In the genomic region with DNA sequence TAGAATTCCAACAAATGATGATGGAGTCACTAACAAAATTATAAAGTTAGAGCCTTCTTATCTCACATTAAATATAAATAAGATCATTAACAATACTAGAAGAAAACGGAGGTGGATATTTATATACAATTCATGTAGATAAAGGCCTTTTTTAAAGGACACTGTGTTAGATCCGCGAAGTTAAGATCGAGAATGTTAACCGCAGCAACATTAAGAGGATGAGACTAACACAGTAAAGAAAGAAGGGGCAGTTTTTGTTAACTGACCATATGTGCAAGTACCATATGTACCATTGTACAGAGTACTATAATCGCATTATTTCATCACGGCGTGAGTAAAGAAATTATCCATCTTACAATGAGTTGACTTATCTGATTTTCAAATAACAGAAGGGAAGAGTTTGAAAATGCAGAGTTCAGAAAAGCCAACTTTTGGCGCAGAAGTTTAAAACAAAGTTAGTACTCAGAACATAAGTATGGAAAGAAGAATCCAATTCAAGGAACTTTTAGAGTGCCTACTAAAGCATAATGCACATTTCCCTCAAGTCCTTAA, we compare ENCODE assay signal across 1 cellular context.
TF ChIP-seq lines count a peak whose summit lies in the region.

No MANE protein-coding gene starts in this region.

TF ChIP-seq in IMR-90, 13 proteins besides CTCF, POLR2A, EP300 and RAD21 (continued from another document):
- no peak for TF ChIP-seq RCOR1 (IDR thresholded peaks at IDR 0.05; ENCODE audit: insufficient replicate concordance, low read length)
- TF ChIP-seq SMC3 (IDR thresholded peaks at IDR 0.05; ENCODE audit: low read depth, low read length), result no peak
- TF ChIP-seq MXI1 (IDR thresholded peaks at IDR 0.05; ENCODE audit: borderline replicate concordance, low read depth, low read length), result no peak
- no peak for TF ChIP-seq CHD1 (IDR thresholded peaks at IDR 0.05; ENCODE audit: low read depth, low read length)
- no peak for TF ChIP-seq MAZ (IDR thresholded peaks at IDR 0.05; ENCODE audit: borderline replicate concordance, low read depth, low read length)
- TF ChIP-seq, protein P1, sequence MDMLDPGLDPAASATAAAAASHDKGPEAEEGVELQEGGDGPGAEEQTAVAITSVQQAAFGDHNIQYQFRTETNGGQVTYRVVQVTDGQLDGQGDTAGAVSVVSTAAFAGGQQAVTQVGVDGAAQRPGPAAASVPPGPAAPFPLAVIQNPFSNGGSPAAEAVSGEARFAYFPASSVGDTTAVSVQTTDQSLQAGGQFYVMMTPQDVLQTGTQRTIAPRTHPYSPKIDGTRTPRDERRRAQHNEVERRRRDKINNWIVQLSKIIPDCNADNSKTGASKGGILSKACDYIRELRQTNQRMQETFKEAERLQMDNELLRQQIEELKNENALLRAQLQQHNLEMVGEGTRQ (IDR thresholded peaks at IDR 0.05; ENCODE audit: low read depth, low read length), result no peak
- TF ChIP-seq, protein P2, sequence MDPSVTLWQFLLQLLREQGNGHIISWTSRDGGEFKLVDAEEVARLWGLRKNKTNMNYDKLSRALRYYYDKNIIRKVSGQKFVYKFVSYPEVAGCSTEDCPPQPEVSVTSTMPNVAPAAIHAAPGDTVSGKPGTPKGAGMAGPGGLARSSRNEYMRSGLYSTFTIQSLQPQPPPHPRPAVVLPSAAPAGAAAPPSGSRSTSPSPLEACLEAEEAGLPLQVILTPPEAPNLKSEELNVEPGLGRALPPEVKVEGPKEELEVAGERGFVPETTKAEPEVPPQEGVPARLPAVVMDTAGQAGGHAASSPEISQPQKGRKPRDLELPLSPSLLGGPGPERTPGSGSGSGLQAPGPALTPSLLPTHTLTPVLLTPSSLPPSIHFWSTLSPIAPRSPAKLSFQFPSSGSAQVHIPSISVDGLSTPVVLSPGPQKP (IDR thresholded peaks at IDR 0.05; ENCODE audit: borderline replicate concordance, low read depth, low read length), result no peak
- no peak for TF ChIP-seq NFE2L2 (IDR thresholded peaks at IDR 0.05; ENCODE audit: low read depth, low read length)
